In genomic region chr6:145735356-145736165, GRCh38 we compare ENCODE assay signal across 8 cellular contexts. TPM values are rescaled to one million over a fixed set of nuclear protein-coding genes. Genes with fewer than 3 reads are reported as not detected.
DNase-seq lines count a peak whose midpoint lies in the region; ATAC-seq, FAIRE-seq and TF ChIP-seq lines count a peak whose summit lies in the region.

TSS of gene EPM2A (minus strand) at chr6:145735520. CDS start at chr6:145735498, 22 bp downstream.

- H4K20me1 ChIP-seq in H1 (replicated peaks in 1 of 2; ENCODE audit: control insufficient read depth in 1 of 2, insufficient read depth in 2 of 2, low read length in 2 of 2) = no peaks in the 10 kb centered on the region

- H2AFZ ChIP-seq in H1 (ENCODE audit: low read length) = peak within 1 kb of the TSS; percentile 83

- no peaks in the 10 kb centered on the region for H3K27me3 ChIP-seq in H1 (replicated peaks in 1 of 4; ENCODE audit: control insufficient read depth in 3 of 4, extremely low read depth in 1 of 4, insufficient read depth in 3 of 4, low read length in 3 of 4)

- H3K4me2 ChIP-seq in H1 (ENCODE audit: insufficient read depth in 1 of 2, low read depth in 2 of 2, low read length in 2 of 2) = peak within 1 kb of the TSS; percentile 73 to 86

- H3K23me2 ChIP-seq in H1 (ENCODE audit: low read depth, low read length) = peaks cover 4% of the 10 kb centered on the region; the same call in 1 of the 2 replicates

- H2BK5ac ChIP-seq in H1 (ENCODE audit: low read depth, low read length) = peak within 1 kb of the TSS; percentile 90

- no peak for TF ChIP-seq RAD21 in H1 (IDR thresholded peaks at IDR 0.05 in 1 of 2, conservative IDR thresholded peaks at IDR 0.05 in 1 of 2; ENCODE audit: low read depth in 2 of 2, low read length in 2 of 2)

- no peak for TF ChIP-seq EP300 in H1 (IDR thresholded peaks at IDR 0.05; ENCODE audit: borderline replicate concordance in 1 of 2, low read depth in 2 of 2, low read length in 2 of 2)

- CTCF ChIA-PET in H1 (lab: Charles Lee; ENCODE audit: partially characterized antibody) = interaction anchor here (1.3 kb wide), 1 partner anchor 33 kb away, joined by 3 read pairs; no protein-coding TSS in a partner anchor

- no peak within 1 kb of the TSS for H3K14ac ChIP-seq in H1 (ENCODE audit: insufficient read length)

- H3K18ac ChIP-seq in H1 (ENCODE audit: extremely low read depth, low read length) = peak within 1 kb of the TSS; percentile 64

- H3K9ac ChIP-seq in H1 (replicated peaks in 1 of 4; ENCODE audit: extremely low read depth in 1 of 4, low read depth in 3 of 4, low read length in 3 of 4) = peak within 1 kb of the TSS; percentile 87 to 96 (median 93)

- no peak within 1 kb of the TSS for H3K23ac ChIP-seq in H1 (ENCODE audit: insufficient read length)

- DNase-seq in CD1c-positive myeloid dendritic cell (ENCODE audit: extremely low spot score) (peak; percentile 90), GM19240 (ENCODE audit: insufficient read length, low spot score) (peak; percentile 54), NCI-H82 (lab: John Stamatoyannopoulos, UW) (peak; percentile 81), H1 (ENCODE audit: low read depth in 1 of 2, low spot score in 2 of 2) (peak; percentile 25 to 85), mesenteric fat pad (ENCODE audit: low spot score) (peak; percentile 96)
- peak; percentile 90 for DNase-seq in activated CD8-positive, alpha-beta memory T cell treated with anti-CD3 and anti-CD28 coated beads for 24 hours
- DNase-seq in stimulated activated CD8-positive, alpha-beta memory T cell treated with anti-CD3 and anti-CD28 coated beads, Interleukin-15, amount 100 ng/mL, for 4 hours (ENCODE audit: low read depth in 2 of 2) = peak; percentile 5 to 58

- no peaks in the 10 kb centered on the region for H3K9me3 ChIP-seq in H1 (ENCODE audit: insufficient read depth in 2 of 2, low read depth in 1 of 2, low read length in 1 of 2)

- H3K36me3 ChIP-seq in H1 (ENCODE audit: control insufficient read depth in 2 of 4, insufficient read depth in 4 of 4, low read length in 3 of 4) = no peaks in the 10 kb centered on the region

- ATAC-seq in HG03442 (IDR thresholded peaks at IDR 0.05; ENCODE audit: unreplicated experiment) = peak; percentile 66

- peak within 1 kb of the TSS; percentile 53 to 75 (median 60) for H3K4me3 ChIP-seq in H1 (ENCODE audit: extremely low read depth in 1 of 4, insufficient read depth in 2 of 4, low read depth in 3 of 4, low read length in 4 of 4)

- H3K79me2 ChIP-seq in H1 (ENCODE audit: control insufficient read depth in 1 of 2, insufficient read depth in 2 of 2, low read length in 2 of 2) = peaks cover 0 to 5% of the 10 kb centered on the region in 2 experiments; a peak in 1 of 4 replicates

- H3K27ac ChIP-seq in H1 (ENCODE audit: low read depth, low read length) = peak within 1 kb of the TSS; percentile 85

- TF ChIP-seq POLR2A in H1 (IDR thresholded peaks at IDR 0.05; ENCODE audit: control extremely low read depth in 1 of 2, low read depth in 2 of 2, low read length in 2 of 2) = peak in 1 of 2 experiments; percentile 58; a peak in 1 of 3 replicates

- no peak within 1 kb of the TSS for H2BK120ac ChIP-seq in H1 (replicated peaks; ENCODE audit: low read depth, low read length)

- FAIRE-seq in H1 (lab: Jason Lieb, UNC) = no peak

- H4K91ac ChIP-seq in H1 (replicated peaks; ENCODE audit: insufficient read length, low read length) = peak within 1 kb of the TSS; percentile 74

- H2AK5ac ChIP-seq in H1 (ENCODE audit: low read depth, low read length) = no peak within 1 kb of the TSS

- peak within 1 kb of the TSS; percentile 82 for H3K56ac ChIP-seq in H1 (replicated peaks; ENCODE audit: insufficient read length, low read depth, low read length)

- peaks cover 0 to 5% (median 0%) of the 10 kb centered on the region in 4 experiments; a peak in 2 of 7 replicates for H3K4me1 ChIP-seq in H1 (replicated peaks in 1 of 4; ENCODE audit: control insufficient read depth in 3 of 4, insufficient read depth in 4 of 4, low read length in 3 of 4)

- H4K5ac ChIP-seq in H1 (ENCODE audit: insufficient read length, low read depth, low read length) = peak within 1 kb of the TSS; percentile 98

- H2BK20ac ChIP-seq in H1 (ENCODE audit: low read length) = no peak within 1 kb of the TSS

- H2BK12ac ChIP-seq in H1 (ENCODE audit: low read depth, low read length) = no peak within 1 kb of the TSS; the same call in 1 of the 2 replicates

- 2% methylated on average over 45 of the region's 69 CpGs; no CpG with 5 or more reads in 1 of the 2 experiments for WGBS in H1 (ENCODE audit: extremely low coverage in 1 of 2, insufficient coverage in 1 of 2, insufficient read length in 1 of 2, insufficient replicate concordance in 2 of 2, low coverage in 1 of 2, low lambda C conversion rate in 2 of 2, missing lambda C conversion rate in 1 of 2), 2 experiments

- TF ChIP-seq CTCF in H1 (IDR thresholded peaks at IDR 0.05; ENCODE audit: control extremely low read depth in 1 of 3, insufficient read depth in 1 of 3, low read depth in 1 of 3, low read length in 3 of 3) = no peak

- H3K4ac ChIP-seq in H1 (replicated peaks; ENCODE audit: insufficient read length, low read depth, low read length) = peak within 1 kb of the TSS; percentile 65

- POLR2A ChIA-PET in H1 (lab: Charles Lee; ENCODE audit: partially characterized antibody) = interaction anchor here (0.6 to 3.0 kb wide), 27 partner anchors 9 to 1449 kb away, joined by 3 to 44 read pairs (median 4); partner anchors contain the start of genes FBXO30 and SHPRH

- H3K79me1 ChIP-seq in H1 (ENCODE audit: low read depth, low read length) = no peaks in the 10 kb centered on the region

- H2BK15ac ChIP-seq in H1 (ENCODE audit: low read length) = no peak within 1 kb of the TSS

- H4K8ac ChIP-seq in H1 (ENCODE audit: extremely low read depth, insufficient read depth, low read length) = peak within 1 kb of the TSS; percentile 98

TF ChIP-seq in H1, 55 proteins besides CTCF, POLR2A, EP300 and RAD21 (continues in another document):
- TF ChIP-seq CHD2 (IDR thresholded peaks at IDR 0.05; ENCODE audit: low read length) = no peak
- peak; percentile 50 for TF ChIP-seq KDM4A (IDR thresholded peaks at IDR 0.05; ENCODE audit: low read depth, low read length, severe bottlenecking)
- TF ChIP-seq SP4 (IDR thresholded peaks at IDR 0.05; ENCODE audit: low read length) = peak; percentile 66; the same call in 1 of the 2 replicates
- TF ChIP-seq RFX5 (IDR thresholded peaks at IDR 0.05; ENCODE audit: borderline replicate concordance, low read depth, low read length) = no peak
- TF ChIP-seq SRF (IDR thresholded peaks at IDR 0.05; ENCODE audit: low read depth, low read length) = no peak
- TF ChIP-seq NRF1 (IDR thresholded peaks at IDR 0.05; ENCODE audit: low read depth, low read length) = no peak
- TF ChIP-seq ASH2L (IDR thresholded peaks at IDR 0.05; ENCODE audit: low read length) = peak; percentile 9
- TF ChIP-seq PHF8 (conservative IDR thresholded peaks at IDR 0.05; ENCODE audit: low read depth, low read length) = peak; percentile 78
- TF ChIP-seq CTBP2 (IDR thresholded peaks at IDR 0.05; ENCODE audit: borderline replicate concordance, insufficient read depth, insufficient read length, low read length) = peak; percentile 7
- no peak for TF ChIP-seq KDM5A (IDR thresholded peaks at IDR 0.05; ENCODE audit: low read length)
- TF ChIP-seq SIN3A (conservative IDR thresholded peaks at IDR 0.05 in 1 of 2, IDR thresholded peaks at IDR 0.05 in 1 of 2; ENCODE audit: low read depth in 1 of 2, low read length in 2 of 2) = 0 out of 4 replicates have a peak, but pooled peaks of 1 of the 2 experiments have one; percentile 1
- TF ChIP-seq HDAC6 (IDR thresholded peaks at IDR 0.05; ENCODE audit: low read depth, low read length) = no peak
- no peak for TF ChIP-seq ATF2 (IDR thresholded peaks at IDR 0.05; ENCODE audit: low read length)
- TF ChIP-seq RBBP5 (IDR thresholded peaks at IDR 0.05; ENCODE audit: borderline replicate concordance, low read depth, low read length) = no peak
- no peak for TF ChIP-seq EGR1 (IDR thresholded peaks at IDR 0.05; ENCODE audit: borderline replicate concordance, low read depth, low read length)
- TF ChIP-seq MAFK (IDR thresholded peaks at IDR 0.05; ENCODE audit: low read depth, low read length) = no peak
- no peak for TF ChIP-seq EZH2 (IDR thresholded peaks at IDR 0.05; ENCODE audit: low read depth, low read length, severe bottlenecking)
- TF ChIP-seq JUN (IDR thresholded peaks at IDR 0.05; ENCODE audit: low read depth, low read length) = no peak
- TF ChIP-seq TAF7 (optimal IDR thresholded peaks at IDR 0.05; ENCODE audit: borderline replicate concordance, low read depth, low read length) = peak; percentile 45
- TF ChIP-seq, protein P1, sequence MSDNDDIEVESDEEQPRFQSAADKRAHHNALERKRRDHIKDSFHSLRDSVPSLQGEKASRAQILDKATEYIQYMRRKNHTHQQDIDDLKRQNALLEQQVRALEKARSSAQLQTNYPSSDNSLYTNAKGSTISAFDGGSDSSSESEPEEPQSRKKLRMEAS (IDR thresholded peaks at IDR 0.05) = peak; percentile 98
- TF ChIP-seq RNF2 (IDR thresholded peaks at IDR 0.05; ENCODE audit: borderline replicate concordance, low read depth, low read length, missing control alignments, poor library complexity, severe bottlenecking) = no peak
- TF ChIP-seq GTF2F1 (IDR thresholded peaks at IDR 0.05; ENCODE audit: borderline replicate concordance, low read depth, low read length) = 0 out of 2 replicates have a peak, but pooled peaks have one; percentile 17

RNA-seq across cellular contexts. Expression of gene EPM2A, which starts in this region (rescaled TPM):
- 5.2 and 6.2 TPM in 2 replicates for total RNA-seq in H1 (2021; fragmentation: NEBNext Ultra II Directional; extraction: Animal tissue kit (Norgen Biotek cat#: 25700))
- polyA plus RNA-seq in H1 (2011; rRNA removed) = 2.3 and 3.8 TPM in 2 replicates
- 4.4 TPM for polyA plus RNA-seq in H1 (2011; cell fraction: cytosol; rRNA removed)
- polyA plus RNA-seq in H1 (2011; cell fraction: nucleus; rRNA removed) = 13.6 TPM
- 3.6 to 6.8 TPM (median 4.5 TPM) in 4 replicates for polyA plus RNA-seq in H1 (2012, experiment 1 of 2)
- 1.1 TPM for polyA plus RNA-seq in H1 (2012, experiment 2 of 2)
- 3.1 TPM for polyA plus RNA-seq in H1 (2013, experiment 1 of 2)
- polyA plus RNA-seq in H1 (2013, experiment 2 of 2) = 2.5 TPM
- polyA minus RNA-seq in H1 (2011; rRNA and poly(A)+ RNA removed) = 10.6 and 16.3 TPM in 2 replicates
- polyA minus RNA-seq in H1 (2011; cell fraction: cytosol; rRNA and poly(A)+ RNA removed) = 5.2 TPM
- polyA minus RNA-seq in H1 (2011; cell fraction: nucleus; rRNA and poly(A)+ RNA removed) = 63.1 TPM
- total RNA-seq in mesenteric fat pad = 12.8 TPM

Comparison
In these comparisons a context has a peak if more than half of its experiments do, and no peak if none do; other contexts are left out.
1. Peak in every context shown above with its lines: DNase-seq, ATAC-seq, H3K4me3 ChIP-seq and H3K27ac ChIP-seq.
2. DNase-seq: peak in every context shown above with its lines; median percentile 96 in mesenteric fat pad; 90 in CD1c-positive myeloid dendritic cell; 90 in activated CD8-positive, alpha-beta memory T cell treated with anti-CD3 and anti-CD28 coated beads for 24 hours; 81 in NCI-H82; 55 in H1; 54 in GM19240; 32 in stimulated activated CD8-positive, alpha-beta memory T cell treated with anti-CD3 and anti-CD28 coated beads, Interleukin-15, amount 100 ng/mL, for 4 hours.